Comparison of ENCODE assay signal across 8 cellular contexts in the genomic region with DNA sequence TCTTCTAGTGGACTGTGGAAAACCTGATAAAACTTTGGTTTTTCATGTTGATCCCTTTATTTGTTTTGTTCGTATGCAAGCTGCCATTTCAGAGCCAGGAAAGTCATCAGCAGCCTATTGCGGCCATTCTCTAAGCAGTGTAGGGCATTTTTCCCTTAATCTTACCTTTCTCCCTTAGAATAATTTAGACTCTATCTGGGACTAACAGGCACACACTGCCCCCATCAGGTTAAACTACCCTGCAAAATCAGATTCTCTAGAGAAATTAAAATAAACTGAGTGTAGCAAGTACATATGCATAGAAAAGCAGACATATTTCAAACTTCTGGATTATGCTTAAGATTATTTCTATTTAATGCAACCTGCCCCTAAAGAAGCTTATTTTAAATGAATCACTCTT.
A peak's percentile ranks its signal among the peaks of the same experiment; 100 is the strongest.
DNase-seq lines count a peak whose midpoint lies in the region; ATAC-seq and TF ChIP-seq lines count a peak whose summit lies in the region.

No MANE protein-coding gene starts in this region.

- DNase-seq in NCI-H1694 treated with DMSO at 0.1 percent for 48 hours (lab: John Stamatoyannopoulos, UW) = peak; percentile 42
- peak; percentile 63 for DNase-seq in MCF 10A (ENCODE audit: unreplicated experiment)
- DNase-seq in lung (ENCODE audit: low spot score) = no peak
- no peak for DNase-seq in CD4-positive, alpha-beta T cell
- no peak for DNase-seq in middle frontal gyrus (ENCODE audit: extremely low spot score, low spot score)
- no peak for DNase-seq in activated T-cell treated with anti-CD3 and anti-CD28 coated beads, Interleukin-2, amount 50 U/mL, for 4 hours
- no peak for DNase-seq in activated naive CD4-positive, alpha-beta T cell (lab: John Stamatoyannopoulos, UW)

- H3F3A ChIP-seq in DOHH2 (ENCODE audit: control insufficient read depth, insufficient read depth) = no peaks in the 10 kb centered on the region

- no peaks in the 10 kb centered on the region for H3K9me2 ChIP-seq in DOHH2 (replicated peaks; ENCODE audit: control insufficient read depth, low read length)

- H3K27me3 ChIP-seq in DOHH2 (ENCODE audit: control insufficient read depth, low read length) (no peaks in the 10 kb centered on the region), lung (ENCODE audit: control insufficient read depth, insufficient read depth) (no peaks in the 10 kb centered on the region)
- peaks cover 5% of the 10 kb centered on the region for H3K27me3 ChIP-seq in CD4-positive, alpha-beta T cell (ENCODE audit: control insufficient read depth, insufficient read depth, low read length)

- H3K27me3 Mint-ChIP-seq in MCF 10A (ENCODE audit: insufficient read depth, unreplicated experiment) = no peaks in the 10 kb centered on the region
- H3K27me3 Mint-ChIP-seq in CD4-positive, alpha-beta T cell = peaks cover 20% of the 10 kb centered on the region
- peaks cover 4% of the 10 kb centered on the region for H3K27me3 Mint-ChIP-seq in activated T-cell treated with anti-CD3 and anti-CD28 coated beads, Interleukin-2, amount 50 U/mL, for 4 hours (ENCODE audit: low read depth)

- TF ChIP-seq CTCF in DOHH2 (IDR thresholded peaks at IDR 0.05; ENCODE audit: low read depth, low read length, poor library complexity, severe bottlenecking) (peak; percentile 44), MCF 10A (IDR thresholded peaks at IDR 0.05; ENCODE audit: unreplicated experiment) (peak; percentile 76), lung (IDR thresholded peaks at IDR 0.05; ENCODE audit: control extremely low read depth, extremely low read depth) (no peak)
- TF ChIP-seq CTCF in CD4-positive, alpha-beta T cell (IDR thresholded peaks at IDR 0.05) = no peak

- WGBS in lung, 2 donors = 32 to 55% methylated on average over 2 of the region's 2 CpGs

- POLR2A ChIA-PET in MCF 10A (lab: Yijun Ruan, JAX) = interaction anchor here (0.6 to 1.4 kb wide), 7 partner anchors 15 to 1667 kb away, joined by 3 to 6 read pairs (median 3); no protein-coding TSS in a partner anchor
- POLR2A ChIA-PET in CD4-positive, alpha-beta T cell (lab: Charles Lee) = no interaction called here

- H3K9me3 ChIP-seq in DOHH2 (ENCODE audit: control insufficient read depth, insufficient read depth, low read length) = no peaks in the 10 kb centered on the region
- H3K9me3 ChIP-seq in lung (ENCODE audit: control insufficient read depth in 2 of 2, insufficient read depth in 1 of 2, low read length in 1 of 2) = no peaks in the 10 kb centered on the region
- H3K9me3 ChIP-seq in CD4-positive, alpha-beta T cell (ENCODE audit: control insufficient read depth, low read length) = no peaks in the 10 kb centered on the region

- CTCF ChIA-PET in MCF 10A (lab: Yijun Ruan, JAX) = interaction anchor here (0.5 to 8.1 kb wide), 96 partner anchors 9 to 1359 kb away, joined by 3 to 166 read pairs (median 4); partner anchors contain the start of gene ADCYAP1
- CTCF ChIA-PET in CD4-positive, alpha-beta T cell (lab: Charles Lee) = interaction anchor here (1.0 kb wide), 1 partner anchor 36 kb away, joined by 3 read pairs; no protein-coding TSS in a partner anchor

- ATAC-seq in lung (ENCODE audit: insufficient read depth, low FRiP score) = peak; percentile 62
- ATAC-seq in CD4-positive, alpha-beta T cell (ENCODE audit: poor library complexity) = no peak
- ATAC-seq in activated T-cell treated with anti-CD3 and anti-CD28 coated beads, Interleukin-2, amount 50 U/mL, for 4 hours = no peak

- H3K4me1 ChIP-seq in DOHH2 (ENCODE audit: control insufficient read depth, low read length) (no peaks in the 10 kb centered on the region), lung (ENCODE audit: control insufficient read depth in 2 of 2, insufficient read depth in 2 of 2, low read length in 2 of 2) (no peaks in the 10 kb centered on the region)

- intact Hi-C loops in MCF 10A (cut with micrococcal nuclease) = loop anchor here (1.0 to 2.0 kb wide), 6 partner anchors 119 to 1360 kb away; no protein-coding TSS in a partner anchor
- intact Hi-C loops in CD4-positive, alpha-beta T cell (cut with DNase I, micrococcal nuclease) = no loop called here

- H3K27ac ChIP-seq in DOHH2 (ENCODE audit: low read depth, low read length) (no peak overlapping the region), lung (ENCODE audit: low read depth in 1 of 2, low read length in 1 of 2) (no peak overlapping the region)
- no peak overlapping the region for H3K27ac ChIP-seq in CD4-positive, alpha-beta T cell (ENCODE audit: low read depth, low read length)

- no peaks in the 10 kb centered on the region for H3K79me2 ChIP-seq in DOHH2 (ENCODE audit: control insufficient read depth, low read length)

- no peaks in the 10 kb centered on the region for H3K36me3 ChIP-seq in DOHH2 (ENCODE audit: control insufficient read depth, low read length)
- no peaks in the 10 kb centered on the region for H3K36me3 ChIP-seq in lung (ENCODE audit: control insufficient read depth in 2 of 2, insufficient read depth in 2 of 2, low read length in 2 of 2)

- peak overlapping the region; percentile 43 for H3K4me3 Mint-ChIP-seq in MCF 10A (ENCODE audit: unreplicated experiment)
- H3K4me3 Mint-ChIP-seq in CD4-positive, alpha-beta T cell = no peak overlapping the region
- no peak overlapping the region for H3K4me3 Mint-ChIP-seq in activated T-cell treated with anti-CD3 and anti-CD28 coated beads, Interleukin-2, amount 50 U/mL, for 4 hours

- no peaks in the 10 kb centered on the region for H4K20me1 ChIP-seq in DOHH2 (ENCODE audit: control insufficient read depth, insufficient read depth, low read depth, low read length)

- no TSS peak for BruUV-seq in MCF 10A (replicated peaks; lab: Mats Ljungman, UMichigan)

- no peaks in the 10 kb centered on the region for H3K9me3 Mint-ChIP-seq in MCF 10A (ENCODE audit: unreplicated experiment)
- no peaks in the 10 kb centered on the region for H3K9me3 Mint-ChIP-seq in CD4-positive, alpha-beta T cell
- no peaks in the 10 kb centered on the region for H3K9me3 Mint-ChIP-seq in activated T-cell treated with anti-CD3 and anti-CD28 coated beads, Interleukin-2, amount 50 U/mL, for 4 hours

- no peak overlapping the region for H3K4me2 ChIP-seq in DOHH2 (ENCODE audit: low read length)

- H3K27ac Mint-ChIP-seq in MCF 10A (ENCODE audit: low read depth, unreplicated experiment) = no peak overlapping the region
- H3K27ac Mint-ChIP-seq in CD4-positive, alpha-beta T cell = no peak overlapping the region

- H3K36me3 Mint-ChIP-seq in MCF 10A (ENCODE audit: insufficient read depth, unreplicated experiment) = no peaks in the 10 kb centered on the region
- no peaks in the 10 kb centered on the region for H3K36me3 Mint-ChIP-seq in CD4-positive, alpha-beta T cell (ENCODE audit: low read depth)
- no peaks in the 10 kb centered on the region for H3K36me3 Mint-ChIP-seq in activated T-cell treated with anti-CD3 and anti-CD28 coated beads, Interleukin-2, amount 50 U/mL, for 4 hours (ENCODE audit: insufficient read depth)

- H3K4me1 Mint-ChIP-seq in MCF 10A (ENCODE audit: insufficient read depth, unreplicated experiment) = peaks cover 15% of the 10 kb centered on the region
- no peaks in the 10 kb centered on the region for H3K4me1 Mint-ChIP-seq in CD4-positive, alpha-beta T cell (ENCODE audit: low read depth)
- no peaks in the 10 kb centered on the region for H3K4me1 Mint-ChIP-seq in activated T-cell treated with anti-CD3 and anti-CD28 coated beads, Interleukin-2, amount 50 U/mL, for 4 hours (ENCODE audit: low read depth)

- H3K4me3 ChIP-seq in DOHH2 (ENCODE audit: low read length) (no peak overlapping the region), lung (no peak overlapping the region)

Comparison
In these comparisons a context has a peak if more than half of its experiments do, and no peak if none do; other contexts are left out.
1. CTCF ChIP-seq: peak in DOHH2 (single experiment) and MCF 10A (single experiment); none in lung (single experiment) and CD4-positive, alpha-beta T cell (single experiment).
2. DNase-seq: peak in NCI-H1694 treated with DMSO at 0.1 percent for 48 hours (single experiment) and MCF 10A (single experiment); none in lung (single experiment), CD4-positive, alpha-beta T cell (0 of 10), middle frontal gyrus (single experiment), activated T-cell treated with anti-CD3 and anti-CD28 coated beads, Interleukin-2, amount 50 U/mL, for 4 hours (single experiment) and activated naive CD4-positive, alpha-beta T cell (0 of 4).